9 cellular contexts compared by ENCODE assay signal in the genomic region with DNA sequence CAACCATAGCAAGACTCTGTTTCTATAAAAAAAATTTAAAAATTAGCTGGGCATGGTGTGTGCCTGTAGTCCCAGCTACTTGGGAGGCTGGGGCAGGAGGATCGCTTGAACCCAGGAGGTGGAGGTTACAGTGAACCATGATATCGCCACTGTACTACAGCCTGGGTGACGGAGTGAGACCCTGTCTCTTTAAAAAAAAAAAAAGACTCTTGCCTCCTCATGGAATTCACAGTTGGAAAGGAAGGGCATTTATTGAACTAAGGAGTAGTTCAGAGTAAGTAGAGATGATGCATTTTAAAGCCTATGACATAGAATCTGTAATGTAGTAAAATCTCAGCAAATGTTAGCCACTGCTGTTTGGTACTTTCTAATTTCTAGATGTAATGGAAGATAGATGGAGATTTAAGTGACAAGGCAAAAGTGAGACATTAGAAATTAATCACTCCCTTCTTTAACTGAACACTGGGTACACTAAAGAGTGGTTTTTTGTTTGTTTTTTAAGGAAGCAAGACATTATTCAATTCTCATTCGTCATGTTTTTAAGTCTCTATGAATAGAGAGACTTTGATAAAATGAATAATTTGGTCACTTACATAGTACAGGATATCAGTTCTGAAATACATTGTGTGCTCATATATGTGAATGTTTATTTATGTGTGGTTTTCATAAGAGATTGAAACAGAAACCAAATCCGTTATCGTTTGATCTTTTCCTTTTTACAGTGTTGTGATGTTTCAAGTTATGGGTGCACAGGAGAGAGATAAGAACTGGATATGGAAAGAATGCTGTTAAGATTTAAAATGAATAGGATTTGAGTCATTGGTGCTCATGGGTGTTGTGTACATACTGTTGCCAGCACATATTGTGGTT. TPM values are rescaled to one million over a fixed set of nuclear protein-coding genes. Genes with fewer than 3 reads are reported as not detected.
DNase-seq lines count a peak whose midpoint lies in the region; ATAC-seq, FAIRE-seq and TF ChIP-seq lines count a peak whose summit lies in the region.
"Had no signal": no experiment of that assay in that cellular context is flagged by ENCODE, and none has a peak within 500 bp of the region (broad histone marks: within the 10 kb centered on the region; RNA-seq: fewer than 3 reads in every experiment).

No MANE protein-coding gene starts in this region.

- H3K4me1 ChIP-seq in kidney (ENCODE audit: control insufficient read depth in 1 of 2, insufficient read depth in 1 of 2, low read depth in 1 of 2, low read length in 2 of 2), result no peaks in the 10 kb centered on the region

- H3K27me3 Mint-ChIP-seq in type B pancreatic cell, result no peaks in the 10 kb centered on the region

- no peak for TF ChIP-seq CTCF in AG04449 (IDR thresholded peaks at IDR 0.05; ENCODE audit: insufficient read depth, low read length, missing control alignments)
- TF ChIP-seq CTCF in kidney (IDR thresholded peaks at IDR 0.05; ENCODE audit: borderline replicate concordance, extremely low read depth, insufficient read depth), result no peak
- no peak for TF ChIP-seq CTCF in type B pancreatic cell (conservative IDR thresholded peaks at IDR 0.05)

- peak overlapping the region; percentile 44 for H3K4me3 ChIP-seq in AG04449 (ENCODE audit: low read depth, low read length)
- peak overlapping the region; percentile 40 to 48 for H3K4me3 ChIP-seq in kidney (ENCODE audit: low read length in 2 of 2)

- peak overlapping the region; percentile 25 for H3K4me3 Mint-ChIP-seq in type B pancreatic cell
- H3K4me3 Mint-ChIP-seq: nephron had no signal

- intact Hi-C loops in kidney (cut with DNase I), result no loop called here

- peaks cover 10 to 13% of the 10 kb centered on the region in 2 donors for H3K9me3 Mint-ChIP-seq in activated naive CD4-positive, alpha-beta T cell treated with anti-CD3 and anti-CD28 coated beads, Interleukin-2, amount 50 U/mL, for 72 hours
- H3K9me3 Mint-ChIP-seq in type B pancreatic cell, result peaks cover 8% of the 10 kb centered on the region

- H3K9ac ChIP-seq in kidney (ENCODE audit: low read length in 2 of 2), result no peak overlapping the region

- peaks cover 26 to 30% of the 10 kb centered on the region in 2 donors for H3K36me3 Mint-ChIP-seq in activated naive CD4-positive, alpha-beta T cell treated with anti-CD3 and anti-CD28 coated beads, Interleukin-2, amount 50 U/mL, for 72 hours
- peaks cover 30% of the 10 kb centered on the region for H3K36me3 Mint-ChIP-seq in type B pancreatic cell

- DNase-seq in AG04449 (ENCODE audit: low read depth, low spot score) (peak; percentile 26), kidney (no peak), type B pancreatic cell (ENCODE audit: extremely low spot score, unreplicated experiment) (no peak), D341Med (ENCODE audit: low spot score) (no peak)
- DNase-seq in activated naive CD4-positive, alpha-beta T cell treated with anti-CD3 and anti-CD28 coated beads, Interleukin-2, amount 50 U/mL, for 72 hours (ENCODE audit: low spot score in 2 of 2), result no peak

- POLR2A ChIA-PET in AG04449 (lab: Yijun Ruan, JAX), result no interaction called here

- CTCF ChIA-PET in AG04449 (lab: Yijun Ruan, JAX), result interaction anchor here (0.7 kb wide), 1 partner anchor 19 kb away, joined by 3 read pairs; no protein-coding TSS in a partner anchor

- peak overlapping the region in 1 of 2 donors; percentile 66 for H3K27ac Mint-ChIP-seq in activated naive CD4-positive, alpha-beta T cell treated with anti-CD3 and anti-CD28 coated beads, Interleukin-2, amount 50 U/mL, for 72 hours
- peak overlapping the region; percentile 0 for H3K27ac Mint-ChIP-seq in type B pancreatic cell
- H3K27ac Mint-ChIP-seq: nephron had no signal

- no peak for FAIRE-seq in kidney (lab: Jason Lieb, UNC)

- ATAC-seq in GM18909 (IDR thresholded peaks at IDR 0.05; ENCODE audit: poor library complexity, unreplicated experiment) (peak; percentile 87), HG03460 (IDR thresholded peaks at IDR 0.05; ENCODE audit: unreplicated experiment) (peak; percentile 70), HG02623 (IDR thresholded peaks at IDR 0.05; ENCODE audit: unreplicated experiment) (no peak)
- peak; percentile 97 to 99 for ATAC-seq in activated naive CD4-positive, alpha-beta T cell treated with anti-CD3 and anti-CD28 coated beads, Interleukin-2, amount 50 U/mL, for 72 hours

- peaks cover 8% of the 10 kb centered on the region for H3K4me1 Mint-ChIP-seq in type B pancreatic cell (ENCODE audit: unreplicated experiment)
- H3K4me1 Mint-ChIP-seq: nephron had no signal

- H3K36me3 ChIP-seq in kidney (ENCODE audit: control insufficient read depth in 1 of 2, insufficient read depth in 2 of 2, low read length in 2 of 2), result peaks cover 0 to 2% of the 10 kb centered on the region in 2 donors

- H3K9me3 ChIP-seq in kidney (ENCODE audit: control insufficient read depth in 1 of 2, low read length in 2 of 2), result peaks cover 2 to 8% of the 10 kb centered on the region in 2 donors

- peak overlapping the region in 1 of 2 donors; percentile 9 for H3K27ac ChIP-seq in kidney (ENCODE audit: low read depth in 2 of 2, low read length in 2 of 2)

RNA-seq across cellular contexts. Expression of a gene that starts 29.3 kb away (rescaled TPM):
- 10 to 100 TPM; 40.4 to 43.8 TPM for total RNA-seq in activated naive CD4-positive, alpha-beta T cell treated with anti-CD3 and anti-CD28 coated beads, Interleukin-2, amount 50 U/mL, for 72 hours
- total RNA-seq in kidney, result 28.1 TPM
- polyA plus RNA-seq in kidney (ENCODE audit: insufficient read depth, low read depth, low replicate concordance), result 2.8 TPM
- total RNA-seq in type B pancreatic cell (ENCODE audit: low replicate concordance), result 16.7 and 17.4 TPM in 2 replicates
